8 cellular contexts compared by ENCODE assay signal in genomic region chr7:45000096-45001032, GRCh38. TPM values are rescaled to one million over a fixed set of nuclear protein-coding genes. Genes with fewer than 3 reads are reported as not detected.
DNase-seq lines count a peak whose midpoint lies in the region; ATAC-seq, FAIRE-seq and TF ChIP-seq lines count a peak whose summit lies in the region.

CCM2 (plus strand) TSS chr7:45000201; CDS start chr7:45000334, 133 bp downstream.

- no TSS peak for BruUV-seq in GM12878 (replicated peaks; lab: Mats Ljungman, UMichigan)

- SMC1A ChIA-PET in GM12878 (lab: Charles Lee; ENCODE audit: uncharacterized antibody, unreplicated experiment) = interaction anchor here (1.0 to 10.5 kb wide), 13 partner anchors 20 to 143 kb away, joined by 3 to 303 read pairs (median 7); partner anchors contain the start of genes MYO1G and TBRG4

- H3K4me3 ChIP-seq in GM12878 (peak within 1 kb of the TSS; percentile 95), iPS-15b (ENCODE audit: low read depth, low read length) (peak within 1 kb of the TSS; percentile 89), sigmoid colon (peak within 1 kb of the TSS; percentile 59 to 91 (median 86))

- DNase-seq in CD4-positive, alpha-beta T cell = peak in 1 of 10 experiments; percentile 43
- DNase-seq in NCI-H460 (ENCODE audit: extremely low read depth, low read depth) (no peak), GM12878 (ENCODE audit: low read depth, low spot score) (no peak), sigmoid colon (peak; percentile 81)
- DNase-seq in stimulated activated CD4-positive, alpha-beta T cell treated with anti-CD3 and anti-CD28 coated beads, Interleukin-2, amount 100 ng/mL, for 48 hours = no peak
- no peak for DNase-seq in stimulated activated CD4-positive, alpha-beta T cell treated with anti-CD3 and anti-CD28 coated beads, Interleukin-2, amount 100 ng/mL, for 24 hours

- H3K27ac Mint-ChIP-seq in CD4-positive, alpha-beta T cell = peak within 1 kb of the TSS; percentile 99

- ATAC-seq in CD4-positive, alpha-beta T cell (ENCODE audit: poor library complexity) = no peak
- peak; percentile 3 for ATAC-seq in GM19455 (IDR thresholded peaks at IDR 0.05; ENCODE audit: unreplicated experiment)
- ATAC-seq in GM12878 = peak; percentile 19

- H3K36me3 ChIP-seq in GM12878 (ENCODE audit: control insufficient read depth in 2 of 2, insufficient read depth in 2 of 2, low read length in 1 of 2) (no peaks in the 10 kb centered on the region; a peak in 1 of 4 replicates), iPS-15b (ENCODE audit: control insufficient read depth, insufficient read depth, low read length) (no peaks in the 10 kb centered on the region), sigmoid colon (no peaks in the 10 kb centered on the region)

- peak within 1 kb of the TSS; percentile 87 for H3K27ac ChIP-seq in CD4-positive, alpha-beta T cell (ENCODE audit: low read depth, low read length)
- peak within 1 kb of the TSS; percentile 79 for H3K27ac ChIP-seq in GM12878 (ENCODE audit: control insufficient read depth, insufficient read depth)
- H3K27ac ChIP-seq in sigmoid colon = peak within 1 kb of the TSS; percentile 86 to 94 (median 92)

- H3K4me1 ChIP-seq in GM12878 (ENCODE audit: control insufficient read depth, insufficient read depth, low read length) (peaks cover 38% of the 10 kb centered on the region), iPS-15b (ENCODE audit: control insufficient read depth, insufficient read depth, low read length) (no peaks in the 10 kb centered on the region), sigmoid colon (peaks cover 0 to 25% (median 13%) of the 10 kb centered on the region in 4 donors)

- H3K4me1 Mint-ChIP-seq in CD4-positive, alpha-beta T cell (ENCODE audit: low read depth) = peaks cover 49% of the 10 kb centered on the region

- H3K4me3 Mint-ChIP-seq in CD4-positive, alpha-beta T cell = peak within 1 kb of the TSS; percentile 99

- H4K20me1 ChIP-seq in GM12878 (ENCODE audit: control insufficient read depth, insufficient read depth) = no peaks in the 10 kb centered on the region

- no peak for TF ChIP-seq EP300 in GM12878 (IDR thresholded peaks at IDR 0.05; ENCODE audit: borderline replicate concordance in 1 of 2, control insufficient read depth in 1 of 2, low read depth in 2 of 2, low read length in 2 of 2)
- TF ChIP-seq EP300 in sigmoid colon (IDR thresholded peaks at IDR 0.05) = no peak

- H3K27me3 ChIP-seq in CD4-positive, alpha-beta T cell (ENCODE audit: control insufficient read depth, insufficient read depth, low read length) = no peaks in the 10 kb centered on the region
- H3K27me3 ChIP-seq in GM12878 (replicated peaks in 1 of 2; ENCODE audit: control insufficient read depth in 2 of 2, insufficient read depth in 2 of 2, low read length in 1 of 2) = no peaks in the 10 kb centered on the region
- no peaks in the 10 kb centered on the region for H3K27me3 ChIP-seq in iPS-15b (ENCODE audit: control insufficient read depth, insufficient read depth, low read length)
- H3K27me3 ChIP-seq in sigmoid colon = no peaks in the 10 kb centered on the region

- no peaks in the 10 kb centered on the region for H3K27me3 Mint-ChIP-seq in CD4-positive, alpha-beta T cell

- H3K9ac ChIP-seq in GM12878 (ENCODE audit: control insufficient read depth, insufficient read depth, low read length) (peak within 1 kb of the TSS; percentile 87), iPS-15b (ENCODE audit: low read depth, low read length) (peak within 1 kb of the TSS; percentile 96)

- peaks cover 51% of the 10 kb centered on the region for H3K79me2 ChIP-seq in GM12878 (ENCODE audit: control insufficient read depth, insufficient read depth, low read length)

- no peaks in the 10 kb centered on the region for H3K9me3 ChIP-seq in CD4-positive, alpha-beta T cell (ENCODE audit: control insufficient read depth, low read length)
- H3K9me3 ChIP-seq in GM12878 (replicated peaks; ENCODE audit: control insufficient read depth, insufficient read depth, low read length) (no peaks in the 10 kb centered on the region), iPS-15b (ENCODE audit: control insufficient read depth, insufficient read depth, low read length) (no peaks in the 10 kb centered on the region), sigmoid colon (no peaks in the 10 kb centered on the region)

- in situ Hi-C loops in GM12878 (cut with MboI) = no loop called here

- intact Hi-C loops in CD4-positive, alpha-beta T cell (cut with DNase I, micrococcal nuclease) = loop anchor here (1.0 to 5.0 kb wide), 6 partner anchors 14 to 153 kb away; partner anchors contain the start of genes TBRG4 (in 2 of the 2), H2AZ2 (in 1 of the 2) and MYO1G (in 1 of the 2)
- intact Hi-C loops in GM12878 (cut with micrococcal nuclease; ENCODE audit: unreplicated experiment) = loop anchor here (2.0 kb wide), 2 partner anchors 26 to 110 kb away; partner anchors contain the start of gene TBRG4
- intact Hi-C loops in sigmoid colon (cut with DNase I) = loop anchor here (5.0 kb wide), 1 partner anchor 87 kb away; the partner anchor contains the start of gene NACAD

- H3K9me3 Mint-ChIP-seq in CD4-positive, alpha-beta T cell = no peaks in the 10 kb centered on the region

- FAIRE-seq in GM12878 (lab: Jason Lieb, UNC) = no peak

- no peak for TF ChIP-seq RAD21 in GM12878 (IDR thresholded peaks at IDR 0.05; ENCODE audit: insufficient read depth, low read depth, low read length)

- peaks cover 13% of the 10 kb centered on the region for H3K36me3 Mint-ChIP-seq in CD4-positive, alpha-beta T cell (ENCODE audit: low read depth)

- peak within 1 kb of the TSS; percentile 91 for H2AFZ ChIP-seq in GM12878 (ENCODE audit: control insufficient read depth, low read depth, low read length)

- POLR2A ChIA-PET in CD4-positive, alpha-beta T cell (lab: Charles Lee) = interaction anchor here (0.8 to 10.2 kb wide), 24 partner anchors 11 to 510 kb away, joined by 3 to 367 read pairs (median 9); partner anchors contain the start of genes MYO1G, NUDCD3, OGDH and PURB
- POLR2A ChIA-PET in GM12878 (lab: Charles Lee) = interaction anchor here (0.6 to 10.5 kb wide), 17 partner anchors 14 to 427 kb away, joined by 3 to 280 read pairs (median 4); partner anchors contain the start of genes DDX56, H2AZ2, MYO1G and PURB

- peak within 1 kb of the TSS; percentile 84 for H3K4me2 ChIP-seq in GM12878 (ENCODE audit: control insufficient read depth, insufficient read depth)

- CTCF ChIA-PET in CD4-positive, alpha-beta T cell (lab: Charles Lee) = interaction anchor here (1.1 to 7.6 kb wide), 16 partner anchors 14 to 143 kb away, joined by 3 to 62 read pairs (median 5); partner anchors contain the start of gene MYO1G
- CTCF ChIA-PET in GM12878 (lab: Yijun Ruan, JAX) = interaction anchor here (1.1 to 5.3 kb wide), 14 partner anchors 10 to 143 kb away, joined by 3 to 52 read pairs (median 6); partner anchors contain the start of gene MYO1G

- peak; percentile 67; the same call in 1 of the 2 replicates for TF ChIP-seq POLR2A in GM12878 (IDR thresholded peaks at IDR 0.05; ENCODE audit: low read depth, low read length)
- TF ChIP-seq POLR2A in sigmoid colon (IDR thresholded peaks at IDR 0.05) = no peak

- under 1% methylated on average over 38 of the region's 77 CpGs for WGBS in GM12878 (ENCODE audit: insufficient coverage, insufficient replicate concordance, low lambda C conversion rate, missing lambda C conversion rate)
- whole genome bisulfite sequencing in sigmoid colon, 2 donors = 0 to 1% methylated on average over 77 of the region's 77 CpGs

- RAD21 ChIA-PET in GM12878 (lab: Charles Lee; ENCODE audit: unreplicated experiment) = interaction anchor here (0.6 to 9.9 kb wide), 20 partner anchors 8 to 418 kb away, joined by 3 to 303 read pairs (median 6); partner anchors contain the start of genes H2AZ2, MYO1G, PURB and TBRG4

- no peak for TF ChIP-seq CTCF in CD4-positive, alpha-beta T cell (IDR thresholded peaks at IDR 0.05)
- TF ChIP-seq CTCF in GM12878 (IDR thresholded peaks at IDR 0.05 in 2 of 3, conservative IDR thresholded peaks at IDR 0.05 in 1 of 3; ENCODE audit: control insufficient read depth in 2 of 3, extremely low read depth in 1 of 3, insufficient read depth in 1 of 3, low read depth in 3 of 3, low read length in 3 of 3) (no peak), sigmoid colon (IDR thresholded peaks at IDR 0.05) (no peak)

TF ChIP-seq in GM12878, 131 proteins besides CTCF, POLR2A, EP300 and RAD21 (continues in another document):
- no peak for TF ChIP-seq HDGF (IDR thresholded peaks at IDR 0.05)

RNA-seq across cellular contexts. Expression of gene CCM2, which starts in this region (rescaled TPM):
- 10 to 100 TPM; 48.8 to 52.8 TPM for total RNA-seq in CD4-positive, alpha-beta T cell
- 24.8 and 27.4 TPM in 2 replicates for total RNA-seq in NCI-H460 (2014; rRNA removed; shearing (Covaris generic))
- polyA plus RNA-seq in NCI-H460 (2014; cell fraction: nucleus; rRNA removed) = 37.0 and 49.1 TPM in 2 replicates
- total RNA-seq in GM12878 (2013; cell fraction: nucleolus; rRNA removed) = 36.2 and 40.0 TPM in 2 replicates
- 71.6 and 74.7 TPM in 2 replicates for total RNA-seq in GM12878 (2014; rRNA removed)
- total RNA-seq in GM12878 (2014; rRNA removed; fragmentation: Illumina TruSeq; extraction: Trizol) = 34.3 and 35.6 TPM in 2 replicates
- total RNA-seq in GM12878 (2021) = 61.2 and 61.6 TPM in 2 replicates
- 25.8 TPM for polyA plus RNA-seq in GM12878 (2011; ENCODE audit: low read depth)
- 22.5 and 30.2 TPM in 2 replicates for polyA plus RNA-seq in GM12878 (2011; rRNA removed)
- polyA plus RNA-seq in GM12878 (2011; cell fraction: cytosol; rRNA removed) = 45.3 and 56.3 TPM in 2 replicates
- 67.7 and 71.7 TPM in 2 replicates for polyA plus RNA-seq in GM12878 (2011; cell fraction: nucleus; rRNA removed)
- 51.5 and 60.9 TPM in 2 replicates for polyA plus RNA-seq in GM12878 (2012)
- polyA plus RNA-seq in GM12878 (2014; fragmentation: Illumina TruSeq; extraction: Trizol) = 19.1 and 36.2 TPM in 2 replicates
- polyA plus RNA-seq in GM12878 (2014; fragmentation: Nextera tagmentation; extraction: Ambion mirVana) = 1 to 10 TPM in 1 of 2 experiments, under 1 TPM in 1; 1.00 to 4.1 TPM
- polyA plus RNA-seq in GM12878 (2014; rRNA removed) = 70.8 and 73.7 TPM in 2 replicates
- 10 to 100 TPM; 75.2 to 82.3 TPM for polyA plus RNA-seq in GM12878 (2016; fragmentation: Nextera tagmentation; extraction: Ambion mirVana)
- 31.6 and 47.1 TPM in 2 replicates for polyA minus RNA-seq in GM12878 (2011; rRNA and poly(A)+ RNA removed)
- 18.2 and 29.1 TPM in 2 replicates for polyA minus RNA-seq in GM12878 (2011; cell fraction: cytosol; rRNA and poly(A)+ RNA removed)
- polyA minus RNA-seq in GM12878 (2011; cell fraction: nucleus; rRNA and poly(A)+ RNA removed) = 15.1 and 19.7 TPM in 2 replicates
- 10 to 100 TPM; 28.1 to 40.7 (median 36.3) TPM for total RNA-seq in sigmoid colon
- 10 to 100 TPM; 29.1 to 54.2 (median 29.4) TPM for polyA plus RNA-seq in sigmoid colon
